In genomic region chr3:188421836-188422540, GRCh38 we compare ENCODE assay signal across 8 cellular contexts.
DNase-seq lines count a peak whose midpoint lies in the region; ATAC-seq and TF ChIP-seq lines count a peak whose summit lies in the region.

No MANE protein-coding gene starts in this region.

- no peak overlapping the region for H3K4me3 Mint-ChIP-seq in T-helper 17 cell
- no peak overlapping the region for H3K4me3 Mint-ChIP-seq in CD8-positive, alpha-beta T cell

- H3K36me3 Mint-ChIP-seq in T-helper 17 cell (ENCODE audit: low read depth), result peaks cover 5% of the 10 kb centered on the region
- H3K36me3 Mint-ChIP-seq in CD8-positive, alpha-beta T cell, result peaks cover 17% of the 10 kb centered on the region

- ATAC-seq in HG03097 (IDR thresholded peaks at IDR 0.05; ENCODE audit: low FRiP score, unreplicated experiment) (peak; percentile 99), T-helper 17 cell (peak; percentile 77), gastrocnemius medialis (no peak)
- ATAC-seq in CD8-positive, alpha-beta T cell, result no peak

- H3K4me3 ChIP-seq in gastrocnemius medialis, result no peak overlapping the region
- H3K4me3 ChIP-seq in CD8-positive, alpha-beta T cell (ENCODE audit: low read depth, low read length), result no peak overlapping the region

- TF ChIP-seq CTCF in gastrocnemius medialis (IDR thresholded peaks at IDR 0.05 in 4 of 5, conservative IDR thresholded peaks at IDR 0.05 in 1 of 5), result no peak
- TF ChIP-seq CTCF in CD8-positive, alpha-beta T cell (IDR thresholded peaks at IDR 0.05), result no peak

- no peaks in the 10 kb centered on the region for H3K27me3 Mint-ChIP-seq in T-helper 17 cell
- no peaks in the 10 kb centered on the region for H3K27me3 Mint-ChIP-seq in CD8-positive, alpha-beta T cell (ENCODE audit: low read depth)

- no peak overlapping the region for H3K27ac Mint-ChIP-seq in T-helper 17 cell
- no peak overlapping the region for H3K27ac Mint-ChIP-seq in CD8-positive, alpha-beta T cell

- H3K9me3 ChIP-seq in T-helper 17 cell (ENCODE audit: control insufficient read depth, low read length, poor library complexity, severe bottlenecking), result no peaks in the 10 kb centered on the region
- no peaks in the 10 kb centered on the region for H3K9me3 ChIP-seq in gastrocnemius medialis
- H3K9me3 ChIP-seq in CD8-positive, alpha-beta T cell (ENCODE audit: low read length), result no peaks in the 10 kb centered on the region

- in situ Hi-C loops in gastrocnemius medialis (cut with MboI; ENCODE audit: low sequenced_read_pairs in 4 of 4), result loop anchor here in 2 of 4 donors (25.0 kb wide), 1 partner anchor 685 kb away; the partner anchor contains the start of gene BCL6 (in 2 of the 2)

- peaks cover 21% of the 10 kb centered on the region in 2 donors for H3K4me1 ChIP-seq in gastrocnemius medialis
- no peaks in the 10 kb centered on the region for H3K4me1 ChIP-seq in CD8-positive, alpha-beta T cell (ENCODE audit: insufficient read depth, low read length)

- H3K27ac ChIP-seq in gastrocnemius medialis, result peak overlapping the region; percentile 31 to 50 (median 47)
- no peak overlapping the region for H3K27ac ChIP-seq in CD8-positive, alpha-beta T cell (ENCODE audit: low read depth, low read length)

- peak; percentile 12 for DNase-seq in DMS 273 (lab: John Stamatoyannopoulos, UW; ENCODE audit: unreplicated experiment)
- DNase-seq in DMS 273 treated with DMSO at 0.1 percent for 48 hours (lab: John Stamatoyannopoulos, UW), result no peak
- no peak for DNase-seq in T-helper 17 cell
- no peak for DNase-seq in gastrocnemius medialis
- no peak for DNase-seq in T-helper 9 cell
- no peak for DNase-seq in DMS153 treated with DMSO at 0.1 percent for 48 hours (lab: John Stamatoyannopoulos, UW; ENCODE audit: unreplicated experiment)
- DNase-seq in CD8-positive, alpha-beta T cell, result no peak

- peaks cover 20% of the 10 kb centered on the region for H3K9me3 Mint-ChIP-seq in CD8-positive, alpha-beta T cell

- H3K36me3 ChIP-seq in gastrocnemius medialis, result no peaks in the 10 kb centered on the region
- H3K36me3 ChIP-seq in CD8-positive, alpha-beta T cell (ENCODE audit: insufficient read depth, low read length), result no peaks in the 10 kb centered on the region

- intact Hi-C loops in gastrocnemius medialis (cut with DNase I; ENCODE audit: low total_unique reads), result no loop called here
- intact Hi-C loops in CD8-positive, alpha-beta T cell (cut with DNase I, micrococcal nuclease), result no loop called here

- TF ChIP-seq POLR2A in gastrocnemius medialis (IDR thresholded peaks at IDR 0.05), result no peak

- CTCF ChIA-PET in CD8-positive, alpha-beta T cell (lab: Charles Lee), result no interaction called here

- POLR2A ChIA-PET in CD8-positive, alpha-beta T cell (lab: Charles Lee), result interaction anchor here (1.0 kb wide), 1 partner anchor 9 kb away, joined by 3 read pairs; no protein-coding TSS in a partner anchor

- no peaks in the 10 kb centered on the region for H3K27me3 ChIP-seq in gastrocnemius medialis
- no peaks in the 10 kb centered on the region for H3K27me3 ChIP-seq in CD8-positive, alpha-beta T cell (ENCODE audit: insufficient read depth, low read length)

- H3K4me1 Mint-ChIP-seq in T-helper 17 cell, result peaks cover 7% of the 10 kb centered on the region
- peaks cover 14% of the 10 kb centered on the region for H3K4me1 Mint-ChIP-seq in CD8-positive, alpha-beta T cell (ENCODE audit: low read depth)

Comparison
In these comparisons a context has a peak if more than half of its experiments do, and no peak if none do; other contexts are left out.
1. ATAC-seq: peak in HG03097 (single experiment) and T-helper 17 cell (single experiment); none in gastrocnemius medialis (0 of 2) and CD8-positive, alpha-beta T cell (single experiment).